In genomic region chr20:53901697-53902096, GRCh38 we compare ENCODE assay signal across 17 cellular contexts.
DNase-seq lines count a peak whose midpoint lies in the region; ATAC-seq and TF ChIP-seq lines count a peak whose summit lies in the region.
"Had no signal": no experiment of that assay in that cellular context is flagged by ENCODE, and none has a peak within 500 bp of the region (broad histone marks: within the 10 kb centered on the region; RNA-seq: fewer than 3 reads in every experiment).

No MANE protein-coding gene starts in this region.

- no peak overlapping the region for H3K9ac ChIP-seq in neural progenitor cell

- H3K27ac ChIP-seq in left ventricle myocardium inferior (replicated peaks): peak overlapping the region; percentile 84
- no peak overlapping the region for H3K27ac ChIP-seq in neural progenitor cell
- peak overlapping the region; percentile 65 for H3K27ac ChIP-seq in vagina
- H3K27ac ChIP-seq: HL-60 had no signal

- no peaks in the 10 kb centered on the region for H3K36me3 ChIP-seq in left ventricle myocardium inferior
- H3K36me3 ChIP-seq in neural progenitor cell: no peaks in the 10 kb centered on the region
- H3K36me3 ChIP-seq in vagina: no peaks in the 10 kb centered on the region

- no peaks in the 10 kb centered on the region for H3K79me2 ChIP-seq in neural progenitor cell (ENCODE audit: low read depth)

- H3K27me3 ChIP-seq in left ventricle myocardium inferior (ENCODE audit: low read depth) (no peaks in the 10 kb centered on the region), neural progenitor cell (no peaks in the 10 kb centered on the region), vagina (no peaks in the 10 kb centered on the region)

- H3K9me3 Mint-ChIP-seq in chondrocyte (ENCODE audit: low read depth): no peaks in the 10 kb centered on the region
- H3K9me3 Mint-ChIP-seq in neural progenitor cell: no peaks in the 10 kb centered on the region
- H3K9me3 Mint-ChIP-seq: activated T-helper 17 cell treated with anti-CD3 and anti-CD28 coated beads, Interleukin-2, amount 50 U/mL, for 72 hours had no signal

- no peaks in the 10 kb centered on the region for H4K20me1 ChIP-seq in neural progenitor cell (ENCODE audit: low read depth)

- no peak for TF ChIP-seq POLR2A in vagina (IDR thresholded peaks at IDR 0.05)

- H3K4me2 ChIP-seq in neural progenitor cell: peak overlapping the region; percentile 44

- ATAC-seq in Right ventricle myocardium inferior (no peak), GM21526 (IDR thresholded peaks at IDR 0.05; ENCODE audit: low FRiP score, unreplicated experiment) (no peak), GM21390 (IDR thresholded peaks at IDR 0.05; ENCODE audit: unreplicated experiment) (no peak)
- ATAC-seq: activated T-helper 17 cell treated with anti-CD3 and anti-CD28 coated beads, Interleukin-2, amount 50 U/mL, for 72 hours had no signal

- H3K9me3 ChIP-seq in left ventricle myocardium inferior (replicated peaks) (no peaks in the 10 kb centered on the region), neural progenitor cell (ENCODE audit: low read depth) (no peaks in the 10 kb centered on the region), vagina (no peaks in the 10 kb centered on the region)

- H3K4me3 ChIP-seq in left ventricle myocardium inferior: no peak overlapping the region
- H3K4me3 ChIP-seq in neural progenitor cell: no peak overlapping the region
- no peak overlapping the region for H3K4me3 ChIP-seq in vagina

- DNase-seq in left ventricle myocardium inferior: no peak
- DNase-seq in Right ventricle myocardium inferior (ENCODE audit: missing footprints): no peak
- no peak for DNase-seq in chondrocyte (ENCODE audit: low spot score)
- no peak for DNase-seq in neural progenitor cell (ENCODE audit: low spot score)
- no peak for DNase-seq in vagina (ENCODE audit: extremely low spot score in 2 of 2)
- no peak for DNase-seq in retina
- DNase-seq: aorta; COR-L47; GDM1; NCI-H1436 treated with DMSO at 0.1 percent for 48 hours; NCI-H345; stimulated activated CD4-positive, alpha-beta T cell treated with anti-CD3 and anti-CD28 coated beads, Interleukin-15, amount 100 ng/mL, for 24 hours; substantia nigra had no signal

- H3K27ac Mint-ChIP-seq in chondrocyte (ENCODE audit: unreplicated experiment) (peak overlapping the region; percentile 32), neural progenitor cell (no peak overlapping the region)

- peak overlapping the region; percentile 93 for H2AFZ ChIP-seq in neural progenitor cell (replicated peaks)

- H3K4me1 Mint-ChIP-seq in chondrocyte (ENCODE audit: low read depth): peaks cover 29% of the 10 kb centered on the region
- peaks cover 40% of the 10 kb centered on the region for H3K4me1 Mint-ChIP-seq in neural progenitor cell

- H3K4me1 ChIP-seq in left ventricle myocardium inferior: peaks cover 39% of the 10 kb centered on the region
- peaks cover 45% of the 10 kb centered on the region for H3K4me1 ChIP-seq in neural progenitor cell
- peaks cover 48% of the 10 kb centered on the region for H3K4me1 ChIP-seq in vagina

- no peaks in the 10 kb centered on the region for H3K36me3 Mint-ChIP-seq in chondrocyte (ENCODE audit: low read depth)
- no peaks in the 10 kb centered on the region for H3K36me3 Mint-ChIP-seq in neural progenitor cell

- H3K4me3 Mint-ChIP-seq in chondrocyte (ENCODE audit: unreplicated experiment) (no peak overlapping the region), neural progenitor cell (no peak overlapping the region)
- H3K4me3 Mint-ChIP-seq: activated T-helper 17 cell treated with anti-CD3 and anti-CD28 coated beads, Interleukin-2, amount 50 U/mL, for 72 hours had no signal

- peaks cover 36% of the 10 kb centered on the region for H3F3A ChIP-seq in neural progenitor cell (ENCODE audit: low read depth)

- TF ChIP-seq CTCF in left ventricle myocardium inferior (IDR thresholded peaks at IDR 0.05; ENCODE audit: borderline replicate concordance): no peak
- no peak for TF ChIP-seq CTCF in chondrocyte (IDR thresholded peaks at IDR 0.05)
- TF ChIP-seq CTCF in neural progenitor cell (IDR thresholded peaks at IDR 0.05): no peak
- no peak for TF ChIP-seq CTCF in vagina (IDR thresholded peaks at IDR 0.05)

- H3K27me3 Mint-ChIP-seq in chondrocyte (ENCODE audit: low read depth): no peaks in the 10 kb centered on the region
- peaks cover 5% of the 10 kb centered on the region for H3K27me3 Mint-ChIP-seq in neural progenitor cell (ENCODE audit: insufficient read depth, low read depth)
- H3K27me3 Mint-ChIP-seq: activated T-helper 17 cell treated with anti-CD3 and anti-CD28 coated beads, Interleukin-2, amount 50 U/mL, for 72 hours had no signal

- intact Hi-C loops in left ventricle myocardium inferior (cut with micrococcal nuclease): no loop called here
- intact Hi-C loops in Right ventricle myocardium inferior (cut with DNase I): no loop called here
- intact Hi-C loops in vagina (cut with DNase I): no loop called here
